Comparison of ENCODE assay signal across 12 cellular contexts in the genomic region with DNA sequence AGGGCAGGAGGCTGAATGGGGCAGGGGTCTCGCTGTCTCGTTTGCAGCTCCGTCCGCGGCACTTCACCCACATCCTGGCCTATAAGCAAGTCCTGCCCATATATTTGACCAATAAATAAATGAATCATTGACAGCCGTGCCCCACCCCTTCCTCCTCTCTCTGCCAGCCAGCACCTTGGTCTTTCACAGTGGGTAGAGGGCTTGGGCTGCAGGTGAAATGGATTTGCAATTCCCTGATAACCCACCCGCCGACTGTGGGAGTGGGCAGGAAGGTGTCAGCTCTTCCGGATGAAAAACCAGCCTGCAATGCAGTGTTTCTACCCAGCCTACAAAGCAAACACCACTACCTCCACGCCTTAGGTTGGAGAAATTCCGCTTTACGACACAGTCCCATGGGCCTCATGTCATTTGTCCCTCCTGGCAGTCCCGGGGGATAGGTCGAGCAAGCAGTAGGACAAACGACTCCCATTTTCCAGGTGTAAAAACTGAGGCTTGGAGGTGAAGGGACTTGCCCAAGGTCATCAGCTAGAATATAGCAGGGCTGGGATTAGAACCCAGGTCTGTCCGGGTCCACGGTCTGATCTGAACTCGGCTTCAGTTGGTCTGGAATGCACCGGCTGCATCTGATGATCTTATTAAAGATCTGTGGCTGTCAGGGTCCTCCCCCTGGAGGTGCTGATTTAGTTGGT.
DNase-seq lines count a peak whose midpoint lies in the region; TF ChIP-seq lines count a peak whose summit lies in the region.
"Had no signal": no experiment of that assay in that cellular context is flagged by ENCODE, and none has a peak within 500 bp of the region (broad histone marks: within the 10 kb centered on the region; RNA-seq: fewer than 3 reads in every experiment).

No MANE protein-coding gene starts in this region.

- H3K14ac ChIP-seq in mesenchymal stem cell (ENCODE audit: low read length in 2 of 2) = peak overlapping the region in 1 of 2 experiments; percentile 8

- no peak for TF ChIP-seq POLR2A in suprapubic skin (IDR thresholded peaks at IDR 0.05)

- H3K4ac ChIP-seq in mesenchymal stem cell (ENCODE audit: low read depth in 1 of 2, low read length in 2 of 2) = peak overlapping the region in 1 of 2 experiments; percentile 41

- no peak overlapping the region for H3K23ac ChIP-seq in mesenchymal stem cell (ENCODE audit: low read length in 2 of 2)

- no peak overlapping the region for H2BK12ac ChIP-seq in mesenchymal stem cell (ENCODE audit: low read length in 2 of 2)

- no peak for TF ChIP-seq EP300 in suprapubic skin (IDR thresholded peaks at IDR 0.05)

- H2AFZ ChIP-seq in mesenchymal stem cell (ENCODE audit: low read depth, low read length) = no peak overlapping the region

- no peak overlapping the region for H3K4me2 ChIP-seq in mesenchymal stem cell (ENCODE audit: low read length, poor library complexity, severe bottlenecking)

- H4K8ac ChIP-seq in mesenchymal stem cell (ENCODE audit: low read length) = no peak overlapping the region

- H3K36me3 ChIP-seq in HUES64 (ENCODE audit: insufficient read depth, low read length) (peaks cover 31% of the 10 kb centered on the region), adipocyte (ENCODE audit: control insufficient read depth, insufficient read depth, low read length, severe bottlenecking) (peaks cover 19% of the 10 kb centered on the region), mesenchymal stem cell (ENCODE audit: control insufficient read depth in 1 of 2, insufficient read depth in 2 of 2, low read depth in 1 of 2, low read length in 2 of 2) (peaks cover 24 to 30% of the 10 kb centered on the region in 2 experiments), suprapubic skin (peaks cover 4% of the 10 kb centered on the region)

- no peak overlapping the region for H2BK120ac ChIP-seq in mesenchymal stem cell (ENCODE audit: low read depth, low read length)

- H3K4me3 ChIP-seq in HUES64 (ENCODE audit: low read length) = no peak overlapping the region
- no peak overlapping the region for H3K4me3 ChIP-seq in adipocyte (ENCODE audit: low read length)
- no peak overlapping the region for H3K4me3 ChIP-seq in mesenchymal stem cell (ENCODE audit: insufficient read depth in 1 of 2, low read depth in 1 of 2, low read length in 2 of 2)
- no peak overlapping the region for H3K4me3 ChIP-seq in suprapubic skin

- no peak for TF ChIP-seq CTCF in suprapubic skin (IDR thresholded peaks at IDR 0.05)

- no peak overlapping the region; the same call in 1 of the 2 replicates for H3K27ac ChIP-seq in HUES64 (ENCODE audit: low read depth, low read length)
- no peak overlapping the region for H3K27ac ChIP-seq in mesenchymal stem cell (ENCODE audit: low read length, poor library complexity, severe bottlenecking)
- peak overlapping the region; percentile 38 for H3K27ac ChIP-seq in suprapubic skin

- peak overlapping the region; percentile 75 for H4K91ac ChIP-seq in mesenchymal stem cell (ENCODE audit: low read length)

- peaks cover 19% of the 10 kb centered on the region for H3K79me1 ChIP-seq in mesenchymal stem cell (replicated peaks; ENCODE audit: low read length, poor library complexity, severe bottlenecking)

- no peak overlapping the region for H2BK15ac ChIP-seq in mesenchymal stem cell (ENCODE audit: low read depth, poor library complexity, severe bottlenecking)

- H3K9me3 ChIP-seq in HUES64 (ENCODE audit: insufficient read depth, low read depth, low read length) (no peaks in the 10 kb centered on the region), adipocyte (ENCODE audit: control insufficient read depth, low read length) (no peaks in the 10 kb centered on the region), mesenchymal stem cell (ENCODE audit: control insufficient read depth, low read length) (no peaks in the 10 kb centered on the region), suprapubic skin (no peaks in the 10 kb centered on the region)

- WGBS in HUES64 = 91% methylated on average over 19 of the region's 19 CpGs
- WGBS in mesenchymal stem cell = 89% methylated on average over 19 of the region's 19 CpGs
- 89% methylated on average over 19 of the region's 19 CpGs for WGBS in suprapubic skin

- H3K4me1 ChIP-seq in HUES64 (ENCODE audit: insufficient read depth, low read length) (peaks cover 7% of the 10 kb centered on the region; the same call in 1 of the 2 replicates), adipocyte (ENCODE audit: control insufficient read depth, insufficient read depth, low read length) (peaks cover 38% of the 10 kb centered on the region), mesenchymal stem cell (ENCODE audit: control insufficient read depth, insufficient read depth, low read depth, low read length) (peaks cover 13% of the 10 kb centered on the region), suprapubic skin (peaks cover 36% of the 10 kb centered on the region)

- no peak overlapping the region for H2BK5ac ChIP-seq in mesenchymal stem cell (ENCODE audit: low read depth, low read length, poor library complexity, severe bottlenecking)

- no peaks in the 10 kb centered on the region for H3K27me3 ChIP-seq in HUES64 (ENCODE audit: insufficient read depth, low read length)
- no peaks in the 10 kb centered on the region for H3K27me3 ChIP-seq in adipocyte (replicated peaks; ENCODE audit: control insufficient read depth, insufficient read depth, low read length)
- no peaks in the 10 kb centered on the region for H3K27me3 ChIP-seq in mesenchymal stem cell (ENCODE audit: control insufficient read depth in 1 of 2, insufficient read depth in 1 of 2, low read length in 2 of 2)
- H3K27me3 ChIP-seq in suprapubic skin = no peaks in the 10 kb centered on the region
- H3K27me3 ChIP-seq: brain microvascular endothelial cell had no signal

- H3K9ac ChIP-seq in HUES64 (ENCODE audit: low read depth, low read length) = peak overlapping the region; percentile 43; the same call in 1 of the 2 replicates
- peak overlapping the region; percentile 21 for H3K9ac ChIP-seq in adipocyte (ENCODE audit: low read length)
- no peak overlapping the region for H3K9ac ChIP-seq in mesenchymal stem cell (ENCODE audit: low read length)

- DNase-seq in adipocyte (ENCODE audit: low read depth) (no peak), mesenchymal stem cell (no peak), suprapubic skin (ENCODE audit: low spot score in 2 of 2) (no peak), dedifferentiated amniotic fluid mesenchymal stem cell (ENCODE audit: extremely low spot score) (no peak), NCI-H1694 treated with DMSO at 0.1 percent for 48 hours (lab: John Stamatoyannopoulos, UW) (no peak)
- DNase-seq in activated effector memory CD4-positive, alpha-beta T cell treated with Interleukin-2 at 50 U/mL for 16 hours = no peak
- DNase-seq: activated naive CD4-positive, alpha-beta T cell treated with Interleukin-2 at 50 U/mL for 16 hours; brain microvascular endothelial cell; COR-L47; NCI-H1048; NCI-H226 had no signal

- H3K18ac ChIP-seq in mesenchymal stem cell (ENCODE audit: low read depth in 1 of 2, low read length in 2 of 2) = peak overlapping the region in 1 of 2 experiments; percentile 21

- no peak overlapping the region for H2AK5ac ChIP-seq in mesenchymal stem cell (ENCODE audit: low read length, severe bottlenecking)
